25 cellular contexts compared by ENCODE assay signal in genomic region chr4:127930175-127930574, GRCh38.
"Had no signal": no experiment of that assay in that cellular context is flagged by ENCODE, and none has a peak within 500 bp of the region (broad histone marks: within the 10 kb centered on the region; RNA-seq: fewer than 3 reads in every experiment).

No MANE protein-coding gene starts in this region.

- H3K27ac ChIP-seq: neutrophil, pancreas, psoas muscle, right lobe of liver, skin epidermis, stomach, thoracic aorta, thyroid gland, tibial nerve, upper lobe of left lung, vagina had no signal

- H3K4me3 ChIP-seq: pancreas, psoas muscle, right lobe of liver, skin epidermis, stomach, thoracic aorta, thyroid gland, tibial nerve, upper lobe of left lung, vagina had no signal

- ATAC-seq: naive thymus-derived CD8-positive, alpha-beta T cell; natural killer cell treated with Interleukin-12 subunit alpha and Interleukin-12 subunit beta and Interleukin-15 and Interleukin-18, amount 100 ng/mL, for 72 hours; pancreas; psoas muscle; right cardiac atrium; right lobe of liver; stimulated activated effector memory CD8-positive, alpha-beta T cell treated with anti-CD3 and anti-CD28 coated beads, Interleukin-12 subunit alpha, Interleukin-12 subunit beta, amount 100 ng/mL, for 72 hours; stimulated activated naive B cell treated with anti-CD40 and anti-IgM and Interleukin-4, amounts not matched to agents 10 μg/mL and 1 μg/mL and 100 μg/mL, for 72 hours had no signal

- FAIRE-seq: pancreas, urothelium cell line had no signal

- H3K9me3 ChIP-seq: neutrophil, pancreas, psoas muscle, right lobe of liver, thoracic aorta, thyroid gland, tibial nerve, upper lobe of left lung, vagina had no signal

- H3K36me3 ChIP-seq: pancreas, right lobe of liver had no signal

- DNase-seq: naive thymus-derived CD8-positive, alpha-beta T cell; nephron progenitor cell; nucleus accumbens; pancreas; psoas muscle; right cardiac atrium; right lobe of liver; stimulated activated CD4-positive, alpha-beta T cell treated with anti-CD3 and anti-CD28 coated beads, Interleukin-15, amount 100 ng/mL, for 24 hours; stimulated activated CD4-positive, alpha-beta T cell treated with anti-CD3 and anti-CD28 coated beads, Interleukin-2, amount 100 ng/mL, for 24 hours; stimulated activated CD4-positive, alpha-beta T cell treated with anti-CD3 and anti-CD28 coated beads, Interleukin-2, amount 100 ng/mL, for 48 hours; stimulated activated CD4-positive, alpha-beta T cell treated with anti-CD3 and anti-CD28 coated beads, Interleukin-4, amount 100 ng/mL, for 24 hours; stimulated activated naive B cell treated with anti-CD40 and anti-IgM and Interleukin-4, amounts not matched to agents 10 μg/mL and 1 μg/mL and 100 μg/mL, for 72 hours; stimulated activated naive CD4-positive, alpha-beta T cell treated with Interleukin-2 at 50 U/mL for 16 hours; stomach; thyroid gland; trophoblast cell; upper lobe of left lung had no signal

- H3K4me1 ChIP-seq: pancreas, psoas muscle, right lobe of liver, stomach, thyroid gland, tibial nerve, upper lobe of left lung, vagina had no signal

- H3K27me3 ChIP-seq: neutrophil, pancreas, right lobe of liver, stomach, thyroid gland, tibial nerve, upper lobe of left lung, vagina had no signal
